25 cellular contexts compared by ENCODE assay signal in genomic region chr13:81658598-81659370, GRCh38.
DNase-seq lines count a peak whose midpoint lies in the region; ATAC-seq and TF ChIP-seq lines count a peak whose summit lies in the region.
"Had no signal": no experiment of that assay in that cellular context is flagged by ENCODE, and none has a peak within 500 bp of the region (broad histone marks: within the 10 kb centered on the region; RNA-seq: fewer than 3 reads in every experiment).

No MANE protein-coding gene starts in this region.

- H3K27me3 ChIP-seq in GM23338 (ENCODE audit: insufficient read depth) (no peaks in the 10 kb centered on the region), HAP-1 (ENCODE audit: low read depth) (no peaks in the 10 kb centered on the region), A673 (replicated peaks; ENCODE audit: insufficient read depth, low read depth, low read length, poor library complexity) (no peaks in the 10 kb centered on the region)
- H3K27me3 ChIP-seq: SJCRH30 had no signal

- no peak overlapping the region for H3K4me2 ChIP-seq in GM23338
- H3K4me2 ChIP-seq: PC-9 had no signal

- no peak; a peak in 1 of 4 replicates for TF ChIP-seq CTCF in GM23338 (conservative IDR thresholded peaks at IDR 0.05; ENCODE audit: low read depth in 2 of 2)
- no peak for TF ChIP-seq CTCF in A673 (conservative IDR thresholded peaks at IDR 0.05; ENCODE audit: low read depth, low read length)

- no peak overlapping the region for H3K4me3 Mint-ChIP-seq in GM23338
- H3K4me3 Mint-ChIP-seq: HFFc6 had no signal

- no peaks in the 10 kb centered on the region for H4K20me1 ChIP-seq in GM23338 (replicated peaks; ENCODE audit: insufficient read depth)

- POLR2A ChIA-PET in A673 (lab: Charles Lee; ENCODE audit: low non-redundant PET), result no interaction called here

- H3K36me3 ChIP-seq in GM23338 (ENCODE audit: insufficient read depth) (no peaks in the 10 kb centered on the region), HAP-1 (replicated peaks) (no peaks in the 10 kb centered on the region), A673 (ENCODE audit: insufficient read depth, low read length, poor library complexity, severe bottlenecking) (no peaks in the 10 kb centered on the region)
- H3K36me3 ChIP-seq: SJCRH30 had no signal

- DNase-seq in DMS53 (lab: John Stamatoyannopoulos, UW) (peak; percentile 0), DMS53 treated with DMSO at 0.1 percent for 48 hours (lab: John Stamatoyannopoulos, UW; ENCODE audit: unreplicated experiment) (no peak), GM23338 (ENCODE audit: low spot score) (peak; percentile 77), NCI-H69 (lab: John Stamatoyannopoulos, UW) (peak; percentile 4), iPS DF 19.7 (ENCODE audit: low read depth, low spot score) (peak; percentile 71), HAP-1 (ENCODE audit: low spot score in 2 of 2) (no peak), A673 (ENCODE audit: low spot score) (no peak), NCI-H2081 treated with DMSO at 0.1 percent for 48 hours (lab: John Stamatoyannopoulos, UW) (no peak)
- DNase-seq: Calu3; H7; HFFc6; Karpas-422; NCI-H1092 treated with DMSO at 0.1 percent for 48 hours; NCI-H1436; NCI-H187; NCI-H2107; NCI-H446 treated with DMSO at 0.1 percent for 48 hours; NCI-H774; NK-92 treated with Interleukin-12 subunit alpha and Interleukin-12 subunit beta, amount 100 ng/mL, for 24 hours; PC-9; SJCRH30; T-helper 2 cell had no signal

- no peak overlapping the region for H3K27ac Mint-ChIP-seq in GM23338
- H3K27ac Mint-ChIP-seq: HFFc6 had no signal

- no peaks in the 10 kb centered on the region for H3F3A ChIP-seq in GM23338 (replicated peaks; ENCODE audit: low read depth)

- H3K4me1 ChIP-seq in GM23338 (ENCODE audit: insufficient read depth) (no peaks in the 10 kb centered on the region), HAP-1 (no peaks in the 10 kb centered on the region), A673 (ENCODE audit: insufficient read depth, low read length, poor library complexity, severe bottlenecking) (no peaks in the 10 kb centered on the region)
- H3K4me1 ChIP-seq: SJCRH30 had no signal

- H3K79me2 ChIP-seq in GM23338 (replicated peaks; ENCODE audit: insufficient read depth), result no peaks in the 10 kb centered on the region

- peaks cover 13% of the 10 kb centered on the region for H3K36me3 Mint-ChIP-seq in GM23338 (ENCODE audit: low read depth)

- peaks cover 5% of the 10 kb centered on the region for H3K9me2 ChIP-seq in GM23338 (ENCODE audit: insufficient read depth)

- H3K4me3 ChIP-seq in GM23338 (no peak overlapping the region), HAP-1 (no peak overlapping the region), A673 (ENCODE audit: low read depth, low read length, poor library complexity, severe bottlenecking) (no peak overlapping the region)
- H3K4me3 ChIP-seq: PC-9, SJCRH30 had no signal

- CTCF ChIA-PET in A673 (lab: Charles Lee), result no interaction called here

- peaks cover 5% of the 10 kb centered on the region; the same call in 2 of the 3 replicates for H3K4me1 Mint-ChIP-seq in GM23338

- H3K27ac ChIP-seq in GM23338 (ENCODE audit: low read depth) (no peak overlapping the region), A673 (ENCODE audit: low read depth, low read length, poor library complexity, severe bottlenecking) (no peak overlapping the region)
- H3K27ac ChIP-seq: 22Rv1, PC-9, SJCRH30 had no signal

- no TSS peak for BruUV-seq in A673 (replicated peaks; lab: Mats Ljungman, UMichigan)

- peaks cover 3% of the 10 kb centered on the region for H3K27me3 Mint-ChIP-seq in GM23338 (ENCODE audit: insufficient read depth, low read depth, poor library complexity)

- H2AFZ ChIP-seq in GM23338, result no peak overlapping the region
- H2AFZ ChIP-seq: PC-9 had no signal

- intact Hi-C loops in A673 (cut with micrococcal nuclease; ENCODE audit: unreplicated experiment), result no loop called here

- H3K9me3 ChIP-seq in HAP-1 (0 out of 2 replicates have a peak, but pooled peaks cover 2% of the 10 kb centered on the region), A673 (ENCODE audit: low read depth, low read length, poor library complexity, severe bottlenecking) (no peaks in the 10 kb centered on the region)
- H3K9me3 ChIP-seq: SJCRH30 had no signal

- peak; percentile 82 for ATAC-seq in GM23338
- ATAC-seq: Right ventricle myocardium inferior, SK-N-SH treated with all-trans-retinoic acid at 6 μM for 48 hours had no signal

- peaks cover 5% of the 10 kb centered on the region; the same call in 2 of the 3 replicates for H3K9me3 Mint-ChIP-seq in GM23338

- in situ Hi-C loops in HAP-1 (cut with MboI; ENCODE audit: low sequenced_read_pairs), result no loop called here

TF ChIP-seq in GM23338, 12 proteins besides CTCF, POLR2A, EP300 and RAD21:
- peak; percentile 49; the same call in 1 of the 2 replicates for TF ChIP-seq ZNF462 (CRISPR knock-in tag; IDR thresholded peaks at IDR 0.05)
- no peak for TF ChIP-seq EZH2phosphoT487 (IDR thresholded peaks at IDR 0.05; ENCODE audit: unreplicated experiment)

Comparison
In these comparisons a context has a peak if more than half of its experiments do, and no peak if none do; other contexts are left out.
1. DNase-seq: peak in DMS53 (single experiment), GM23338 (single experiment), NCI-H69 (single experiment) and iPS DF 19.7 (single experiment); none in DMS53 treated with DMSO at 0.1 percent for 48 hours (single experiment), HAP-1 (0 of 2), A673 (single experiment) and NCI-H2081 treated with DMSO at 0.1 percent for 48 hours (single experiment).